8 cellular contexts compared by ENCODE assay signal in genomic region chr1:178543291-178543609, GRCh38. TPM values are rescaled to one million over a fixed set of nuclear protein-coding genes. Genes with fewer than 3 reads are reported as not detected.
DNase-seq lines count a peak whose midpoint lies in the region; ATAC-seq and TF ChIP-seq lines count a peak whose summit lies in the region.

No MANE protein-coding gene starts in this region.

- H3K4me1 ChIP-seq in OCI-LY1 (ENCODE audit: insufficient read depth, low read length, severe bottlenecking) = peaks cover 69% of the 10 kb centered on the region
- H3K4me1 ChIP-seq in neuron (ENCODE audit: insufficient read depth, low read length) = peaks cover 7% of the 10 kb centered on the region

- no peaks in the 10 kb centered on the region for H3K36me3 Mint-ChIP-seq in endothelial cell (ENCODE audit: low read depth, unreplicated experiment)

- no peaks in the 10 kb centered on the region for H3K9me3 ChIP-seq in OCI-LY1 (ENCODE audit: low read length)
- H3K9me3 ChIP-seq in neuron (ENCODE audit: low read length) = no peaks in the 10 kb centered on the region

- DNase-seq in SKM-1 treated with dmso at 0.1 percent for 144 hours (lab: John Stamatoyannopoulos, UW; ENCODE audit: unreplicated experiment) (peak; percentile 66), SKM-1 (lab: John Stamatoyannopoulos, UW; ENCODE audit: unreplicated experiment) (no peak), endothelial cell (ENCODE audit: low spot score) (no peak), ecto neural progenitor cell (ENCODE audit: low spot score) (no peak), NCI-H187 treated with DMSO at 0.1 percent for 48 hours (lab: John Stamatoyannopoulos, UW) (no peak)

- no peaks in the 10 kb centered on the region for H3K9me3 Mint-ChIP-seq in endothelial cell (ENCODE audit: unreplicated experiment)

- peaks cover 35% of the 10 kb centered on the region for H3K79me2 ChIP-seq in OCI-LY1 (ENCODE audit: insufficient read depth, low read length)

- H2AFZ ChIP-seq in OCI-LY1 (ENCODE audit: low read length) = no peak overlapping the region
- H2AFZ ChIP-seq in neuron (ENCODE audit: low read depth, low read length) = peak overlapping the region; percentile 31

- H3K36me3 ChIP-seq in OCI-LY1 (ENCODE audit: insufficient read depth, low read length) = peaks cover 38% of the 10 kb centered on the region
- H3K36me3 ChIP-seq in neuron (ENCODE audit: insufficient read depth, low read length) = peaks cover 3% of the 10 kb centered on the region

- H3K4me3 Mint-ChIP-seq in endothelial cell (ENCODE audit: unreplicated experiment) = peak overlapping the region; percentile 94

- no peak overlapping the region for H3K27ac Mint-ChIP-seq in endothelial cell (ENCODE audit: unreplicated experiment)

- H3K4me3 ChIP-seq in OCI-LY1 (ENCODE audit: low read depth, low read length, poor library complexity, severe bottlenecking) = peak overlapping the region; percentile 78
- H3K4me3 ChIP-seq in neuron (ENCODE audit: low read length) = peak overlapping the region; percentile 89

- H3K4me1 Mint-ChIP-seq in endothelial cell (ENCODE audit: unreplicated experiment) = peaks cover 7% of the 10 kb centered on the region

- peak overlapping the region; percentile 98 for H3K9ac ChIP-seq in OCI-LY1 (ENCODE audit: low read length)

- peaks cover 4% of the 10 kb centered on the region for H3K27me3 Mint-ChIP-seq in endothelial cell (ENCODE audit: unreplicated experiment)

- ATAC-seq in HG02588 (IDR thresholded peaks at IDR 0.05; ENCODE audit: unreplicated experiment) = peak; percentile 36

- H4K20me1 ChIP-seq in OCI-LY1 (ENCODE audit: insufficient read depth, low read length) = no peaks in the 10 kb centered on the region

- H3K27me3 ChIP-seq in OCI-LY1 (ENCODE audit: insufficient read depth, low read length) = no peaks in the 10 kb centered on the region
- no peaks in the 10 kb centered on the region for H3K27me3 ChIP-seq in neuron (ENCODE audit: insufficient read depth, low read length)

- H3K9me2 ChIP-seq in OCI-LY1 (ENCODE audit: low read depth, low read length) = no peaks in the 10 kb centered on the region

- H3K27ac ChIP-seq in OCI-LY1 (ENCODE audit: low read depth, low read length, poor library complexity, severe bottlenecking) = peak overlapping the region; percentile 97

- H3F3A ChIP-seq in OCI-LY1 (ENCODE audit: insufficient read depth, low read length) = no peaks in the 10 kb centered on the region

- H3K4me2 ChIP-seq in OCI-LY1 (ENCODE audit: low read length) = peak overlapping the region; percentile 98

- TF ChIP-seq CTCF in OCI-LY1 (IDR thresholded peaks at IDR 0.05; ENCODE audit: low read length) (no peak), endothelial cell (IDR thresholded peaks at IDR 0.05; ENCODE audit: unreplicated experiment) (no peak)

RNA-seq across cellular contexts. Expression of gene TEX35, which starts 30.3 kb away (rescaled TPM):
- total RNA-seq in endothelial cell (ENCODE audit: unreplicated experiment) = not detected

RNA-seq across cellular contexts. Expression of gene CLEC20A, which starts 46.5 kb away (rescaled TPM):
- not detected for total RNA-seq in endothelial cell (ENCODE audit: unreplicated experiment)
